Comparison of ENCODE assay signal across 15 cellular contexts in genomic region chr16:83441523-83441922, GRCh38.
A peak's percentile ranks its signal among the peaks of the same experiment; 100 is the strongest.
DNase-seq lines count a peak whose midpoint lies in the region; ATAC-seq and TF ChIP-seq lines count a peak whose summit lies in the region.
"Had no signal": no experiment of that assay in that cellular context is flagged by ENCODE, and none has a peak within 500 bp of the region (broad histone marks: within the 10 kb centered on the region; RNA-seq: fewer than 3 reads in every experiment).

No MANE protein-coding gene starts in this region.

- H2BK120ac ChIP-seq in mesenchymal stem cell (ENCODE audit: low read depth, low read length) = no peak overlapping the region

- H3K79me1 ChIP-seq in mesenchymal stem cell (replicated peaks; ENCODE audit: low read length, poor library complexity, severe bottlenecking) = no peaks in the 10 kb centered on the region

- no peak overlapping the region for H2BK15ac ChIP-seq in mesenchymal stem cell (ENCODE audit: low read depth, poor library complexity, severe bottlenecking)

- H2AFZ ChIP-seq in mesenchymal stem cell (ENCODE audit: low read depth, low read length) = no peak overlapping the region

- no peak overlapping the region for H3K4me3 ChIP-seq in mesenchymal stem cell (ENCODE audit: insufficient read depth in 1 of 2, low read depth in 1 of 2, low read length in 2 of 2)
- H3K4me3 ChIP-seq: left ventricle myocardium inferior had no signal

- TF ChIP-seq CTCF in VCaP (conservative IDR thresholded peaks at IDR 0.05) = peak; percentile 18; the same call in 1 of the 2 replicates

- H3K4me1 ChIP-seq in mesenchymal stem cell (ENCODE audit: control insufficient read depth, insufficient read depth, low read depth, low read length) = no peaks in the 10 kb centered on the region

- H3K14ac ChIP-seq in mesenchymal stem cell (ENCODE audit: low read length in 2 of 2) = no peak overlapping the region

- no peaks in the 10 kb centered on the region for H3K36me3 ChIP-seq in mesenchymal stem cell (ENCODE audit: control insufficient read depth in 1 of 2, insufficient read depth in 2 of 2, low read depth in 1 of 2, low read length in 2 of 2)
- H3K36me3 ChIP-seq: left ventricle myocardium inferior had no signal

- no peak overlapping the region for H3K4ac ChIP-seq in mesenchymal stem cell (ENCODE audit: low read depth in 1 of 2, low read length in 2 of 2)

- H3K18ac ChIP-seq in mesenchymal stem cell (ENCODE audit: low read depth in 1 of 2, low read length in 2 of 2) = no peak overlapping the region

- no peak overlapping the region for H4K8ac ChIP-seq in mesenchymal stem cell (ENCODE audit: low read length)

- H4K91ac ChIP-seq in mesenchymal stem cell (ENCODE audit: low read length) = no peak overlapping the region

- H3K9ac ChIP-seq in mesenchymal stem cell (ENCODE audit: low read length) = no peak overlapping the region

- H3K23ac ChIP-seq in mesenchymal stem cell (ENCODE audit: low read length in 2 of 2) = no peak overlapping the region

- H3K4me2 ChIP-seq in mesenchymal stem cell (ENCODE audit: low read length, poor library complexity, severe bottlenecking) = no peak overlapping the region

- DNase-seq in AG08395 (ENCODE audit: low spot score) (peak; percentile 30), GM03348 (ENCODE audit: low spot score) (peak; percentile 21), hepatic stellate cell (ENCODE audit: low spot score) (peak; percentile 27), COLO668 (lab: John Stamatoyannopoulos, UW; ENCODE audit: unreplicated experiment) (no peak), mesenchymal stem cell (no peak), T-helper 9 cell (no peak)
- DNase-seq: activated CD4-positive, alpha-beta memory T cell treated with anti-CD3 and anti-CD28 coated beads, Interleukin-2, amount 10 ng/mL, durations not matched to agents 7 days and 5 days; central memory CD4-positive, alpha-beta T cell; COR-L47; left ventricle myocardium inferior; NCI-H1092; RPMI8226; SW 1271 had no signal

- no peak overlapping the region for H2BK5ac ChIP-seq in mesenchymal stem cell (ENCODE audit: low read depth, low read length, poor library complexity, severe bottlenecking)

- no peak for ATAC-seq in GM18907 (IDR thresholded peaks at IDR 0.05; ENCODE audit: unreplicated experiment)

- no peak overlapping the region for H3K27ac ChIP-seq in VCaP
- H3K27ac ChIP-seq in mesenchymal stem cell (ENCODE audit: low read length, poor library complexity, severe bottlenecking) = no peak overlapping the region
- H3K27ac ChIP-seq: left ventricle myocardium inferior had no signal

- no peaks in the 10 kb centered on the region for H3K27me3 ChIP-seq in mesenchymal stem cell (ENCODE audit: control insufficient read depth in 1 of 2, insufficient read depth in 1 of 2, low read length in 2 of 2)

- H2AK5ac ChIP-seq in mesenchymal stem cell (ENCODE audit: low read length, severe bottlenecking) = no peak overlapping the region

- H3K9me3 ChIP-seq in mesenchymal stem cell (ENCODE audit: control insufficient read depth, low read length) = no peaks in the 10 kb centered on the region
- H3K9me3 ChIP-seq: left ventricle myocardium inferior had no signal

- H2BK12ac ChIP-seq in mesenchymal stem cell (ENCODE audit: low read length in 2 of 2) = no peak overlapping the region

- 10% methylated on average over 3 of the region's 4 CpGs for WGBS in mesenchymal stem cell

Comparison
In these comparisons a context has a peak if more than half of its experiments do, and no peak if none do; other contexts are left out.
1. DNase-seq: peak in AG08395 (single experiment), GM03348 (single experiment) and hepatic stellate cell (single experiment); none in COLO668 (single experiment), mesenchymal stem cell (single experiment) and T-helper 9 cell (single experiment).